Comparison of ENCODE assay signal across 8 cellular contexts in the genomic region with DNA sequence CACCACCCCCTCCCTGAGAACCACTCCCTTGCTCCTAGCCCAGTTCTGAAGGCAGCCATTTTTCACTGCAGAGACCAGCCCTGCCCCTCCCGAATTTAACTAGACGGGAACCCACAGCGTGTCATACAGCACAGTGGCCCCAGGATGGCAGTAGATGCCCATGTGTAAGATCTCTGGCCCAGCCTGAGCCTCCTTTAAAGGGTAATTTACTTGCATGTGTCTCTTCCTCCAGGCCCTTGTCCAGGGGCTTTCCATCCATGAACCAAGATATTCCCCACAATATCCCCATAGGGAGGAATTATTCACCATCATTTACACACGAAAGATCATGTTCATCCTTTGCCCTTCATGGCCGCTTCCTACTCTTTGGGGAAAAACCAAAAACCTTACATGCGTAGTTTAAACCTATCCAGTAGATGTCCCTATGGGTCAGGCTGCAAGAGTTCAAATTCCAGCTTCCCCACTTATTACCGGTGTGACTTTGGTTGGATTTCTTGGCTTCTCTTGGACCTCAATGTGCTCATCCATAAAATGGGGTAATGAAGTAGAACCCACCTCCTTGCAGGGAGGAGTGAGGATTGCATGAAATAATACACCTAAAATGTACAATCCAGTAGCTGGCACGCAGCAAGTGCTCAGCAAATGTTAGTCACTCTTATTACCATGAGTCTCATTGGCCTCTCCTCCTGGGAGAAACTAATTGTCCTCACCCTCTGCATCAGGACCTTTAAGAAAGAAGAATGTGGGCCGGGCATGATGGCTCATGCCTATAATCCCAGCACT. TPM values are rescaled to one million over a fixed set of nuclear protein-coding genes. Genes with fewer than 3 reads are reported as not detected.
DNase-seq lines count a peak whose midpoint lies in the region; ATAC-seq and TF ChIP-seq lines count a peak whose summit lies in the region.

No MANE protein-coding gene starts in this region.

- H3K27me3 Mint-ChIP-seq in endothelial cell (ENCODE audit: unreplicated experiment) (peaks cover 3% of the 10 kb centered on the region), mesothelial cell of epicardium (ENCODE audit: low read depth) (peaks cover 4% of the 10 kb centered on the region)

- no peaks in the 10 kb centered on the region for H3K79me2 ChIP-seq in DOHH2 (ENCODE audit: control insufficient read depth, low read length)

- no peak for ATAC-seq in HG03196 (IDR thresholded peaks at IDR 0.05; ENCODE audit: unreplicated experiment)

- H3K9me3 Mint-ChIP-seq in endothelial cell (ENCODE audit: unreplicated experiment) (no peaks in the 10 kb centered on the region), mesothelial cell of epicardium (no peaks in the 10 kb centered on the region)

- peaks cover 5% of the 10 kb centered on the region for H3K4me1 Mint-ChIP-seq in endothelial cell (ENCODE audit: unreplicated experiment)
- H3K4me1 Mint-ChIP-seq in mesothelial cell of epicardium, result peaks cover 6% of the 10 kb centered on the region

- H3K9me2 ChIP-seq in DOHH2 (replicated peaks; ENCODE audit: control insufficient read depth, low read length), result no peaks in the 10 kb centered on the region

- H4K20me1 ChIP-seq in DOHH2 (ENCODE audit: control insufficient read depth, insufficient read depth, low read depth, low read length), result no peaks in the 10 kb centered on the region

- H3K27ac Mint-ChIP-seq in endothelial cell (ENCODE audit: unreplicated experiment) (peak overlapping the region; percentile 51), mesothelial cell of epicardium (no peak overlapping the region)

- H3K27ac ChIP-seq in DOHH2 (ENCODE audit: low read depth, low read length), result no peak overlapping the region

- H3K9me3 ChIP-seq in DOHH2 (ENCODE audit: control insufficient read depth, insufficient read depth, low read length), result no peaks in the 10 kb centered on the region

- peaks cover 13% of the 10 kb centered on the region for H3K27me3 ChIP-seq in DOHH2 (ENCODE audit: control insufficient read depth, low read length)

- peak; percentile 81 for DNase-seq in HK-2 (ENCODE audit: unreplicated experiment)
- DNase-seq in NCI-H524 treated with DMSO at 0.1 percent for 48 hours (lab: John Stamatoyannopoulos, UW), result peak; percentile 61
- DNase-seq in activated CD4-positive, alpha-beta T cell treated with anti-CD3 and anti-CD28 coated beads, Interleukin-2, amount 50 U/mL, for 1 hour, result peak; percentile 38
- DNase-seq in endothelial cell (ENCODE audit: low spot score), result peak; percentile 75
- DNase-seq in mesothelial cell of epicardium (ENCODE audit: low spot score in 2 of 2, unreplicated experiment in 2 of 2), result peak in 1 of 2 experiments; percentile 63
- peak; percentile 12 for DNase-seq in stimulated activated CD8-positive, alpha-beta memory T cell treated with anti-CD3 and anti-CD28 coated beads, Interleukin-4, amount 100 ng/mL, for 24 hours (ENCODE audit: low read depth)

- H3F3A ChIP-seq in DOHH2 (ENCODE audit: control insufficient read depth, insufficient read depth), result no peaks in the 10 kb centered on the region

- H3K36me3 Mint-ChIP-seq in endothelial cell (ENCODE audit: low read depth, unreplicated experiment) (no peaks in the 10 kb centered on the region), mesothelial cell of epicardium (no peaks in the 10 kb centered on the region)

- H3K4me1 ChIP-seq in DOHH2 (ENCODE audit: control insufficient read depth, low read length), result peaks cover 4% of the 10 kb centered on the region; the same call in 1 of the 2 replicates

- H3K36me3 ChIP-seq in DOHH2 (ENCODE audit: control insufficient read depth, low read length), result no peaks in the 10 kb centered on the region

- TF ChIP-seq CTCF in DOHH2 (IDR thresholded peaks at IDR 0.05; ENCODE audit: low read depth, low read length, poor library complexity, severe bottlenecking) (peak; percentile 94), endothelial cell (IDR thresholded peaks at IDR 0.05; ENCODE audit: unreplicated experiment) (peak; percentile 67), mesothelial cell of epicardium (IDR thresholded peaks at IDR 0.05; ENCODE audit: unreplicated experiment) (peak; percentile 49)

- peak overlapping the region; percentile 2 for H3K4me3 Mint-ChIP-seq in endothelial cell (ENCODE audit: unreplicated experiment)
- H3K4me3 Mint-ChIP-seq in mesothelial cell of epicardium, result no peak overlapping the region

- no peak overlapping the region for H3K4me3 ChIP-seq in DOHH2 (ENCODE audit: low read length)

- H3K4me2 ChIP-seq in DOHH2 (ENCODE audit: low read length), result peak overlapping the region; percentile 37; the same call in 1 of the 2 replicates

RNA-seq across cellular contexts. Expression of gene LACTBL1, which starts 4.0 kb away (rescaled TPM):
- total RNA-seq in endothelial cell (ENCODE audit: unreplicated experiment), result not detected
- total RNA-seq in mesothelial cell of epicardium, result not detected in 3 replicates

RNA-seq across cellular contexts. Expression of gene TEX46, which starts 39.0 kb away (rescaled TPM):
- not detected for total RNA-seq in endothelial cell (ENCODE audit: unreplicated experiment)
- 0.54 TPM in 1 of 3 replicates, not detected in the others for total RNA-seq in mesothelial cell of epicardium

RNA-seq across cellular contexts. Expression of gene KDM1A, which starts 42.6 kb away (rescaled TPM):
- total RNA-seq in endothelial cell (ENCODE audit: unreplicated experiment), result 105 TPM
- 164 to 168 TPM (median 165 TPM) in 3 replicates for total RNA-seq in mesothelial cell of epicardium
